28 cellular contexts compared by ENCODE assay signal in genomic region chr9:65426231-65426630, GRCh38.
"Had no signal": no experiment of that assay in that cellular context is flagged by ENCODE, and none has a peak within 500 bp of the region (broad histone marks: within the 10 kb centered on the region; RNA-seq: fewer than 3 reads in every experiment).

No MANE protein-coding gene starts in this region.

- H3K4me2 ChIP-seq: smooth muscle cell had no signal

- H3K36me3 ChIP-seq: esophagus squamous epithelium, prostate gland, right atrium auricular region, tibial artery, upper lobe of left lung, uterus had no signal

- DNase-seq: cerebellar nuclear complex; dorsolateral prefrontal cortex; effector CD8-positive, alpha-beta T cell; esophagus squamous epithelium; foreskin melanocyte; hypothalamus; immature natural killer cell; islet precursor cell; kidney glomerular epithelial cell; left ventricle myocardium superior; mucosa of descending colon; naive B cell; stimulated activated CD4-positive, alpha-beta T cell treated with anti-CD3 and anti-CD28 coated beads, Interleukin-2, amount 100 ng/mL, for 24 hours; stimulated activated CD4-positive, alpha-beta T cell treated with anti-CD3 and anti-CD28 coated beads, Interleukin-4, amount 100 ng/mL, for 24 hours; stimulated activated naive CD8-positive, alpha-beta T cell treated with anti-CD3 and anti-CD28 coated beads, Interleukin-15, Interleukin-2, amounts not matched to agents 100 U/mL and 50 U/mL, for 24 hours; substantia nigra; testis; tibial artery; uterus had no signal

- H3K27me3 ChIP-seq: dorsolateral prefrontal cortex, esophagus squamous epithelium, right atrium auricular region, testis, tibial artery, upper lobe of left lung, uterus had no signal

- H2AFZ ChIP-seq: parathyroid adenoma had no signal

- ATAC-seq: left ventricle myocardium superior; mucosa of descending colon; natural killer cell treated with Interleukin-12 subunit alpha and Interleukin-12 subunit beta and Interleukin-15 and Interleukin-18, amount 100 ng/mL, for 72 hours; sciatic nerve; stimulated activated effector memory CD8-positive, alpha-beta T cell treated with anti-CD3 and anti-CD28 coated beads, Interleukin-12 subunit alpha, Interleukin-12 subunit beta, amount 100 ng/mL, for 72 hours; stimulated activated naive CD8-positive, alpha-beta T cell treated with anti-CD3 and anti-CD28 coated beads, Interleukin-15, Interleukin-2, amounts not matched to agents 100 U/mL and 50 U/mL, for 24 hours had no signal

- H3K9me3 ChIP-seq: prostate gland, right atrium auricular region, testis, uterus had no signal

- H3K27ac ChIP-seq: dorsolateral prefrontal cortex, esophagus squamous epithelium, parathyroid adenoma, prostate gland, right atrium auricular region, testis, tibial artery, upper lobe of left lung, uterus had no signal

- H3K9ac ChIP-seq: parathyroid adenoma had no signal

- H3K4me1 ChIP-seq: esophagus squamous epithelium, parathyroid adenoma, prostate gland, right atrium auricular region, testis, tibial artery, upper lobe of left lung, uterus had no signal

- H3K4me3 ChIP-seq: dorsolateral prefrontal cortex, esophagus squamous epithelium, lung, mucosa of descending colon, prostate gland, right atrium auricular region, smooth muscle cell, testis, tibial artery, upper lobe of left lung, uterus had no signal
